1 cellular context compared by ENCODE assay signal in genomic region chr2:119765404-119766002, GRCh38.
A peak's percentile ranks its signal among the peaks of the same experiment; 100 is the strongest.
TF ChIP-seq lines count a peak whose summit lies in the region.

No MANE protein-coding gene starts in this region.

TF ChIP-seq in HepG2, 621 proteins besides CTCF, POLR2A, EP300 and RAD21 (continued from another document and continues in another):
- no peak for TF ChIP-seq ATF5 (CRISPR knock-in tag; IDR thresholded peaks at IDR 0.05; ENCODE audit: low read depth)
- 0 out of 2 replicates have a peak, but pooled peaks have one; percentile 45 for TF ChIP-seq NCOR1 (IDR thresholded peaks at IDR 0.05; ENCODE audit: borderline replicate concordance, low read length)
- no peak for TF ChIP-seq AHDC1 (CRISPR knock-in tag; IDR thresholded peaks at IDR 0.05; ENCODE audit: borderline replicate concordance)
- no peak for TF ChIP-seq ZNF570 (CRISPR knock-in tag; IDR thresholded peaks at IDR 0.05; ENCODE audit: borderline replicate concordance)
- no peak for TF ChIP-seq ZNF317 (CRISPR knock-in tag; IDR thresholded peaks at IDR 0.05)
- TF ChIP-seq TBX3 (IDR thresholded peaks at IDR 0.05; ENCODE audit: borderline replicate concordance): peak; percentile 48; the same call in 1 of the 2 replicates
- no peak for TF ChIP-seq ZFX (CRISPR knock-in tag; IDR thresholded peaks at IDR 0.05; ENCODE audit: low read depth)
- peak; percentile 23; the same call in 1 of the 2 replicates for TF ChIP-seq SOX5 (CRISPR knock-in tag; IDR thresholded peaks at IDR 0.05; ENCODE audit: borderline replicate concordance)
- TF ChIP-seq ZNF772 (CRISPR knock-in tag; IDR thresholded peaks at IDR 0.05): no peak
- TF ChIP-seq THAP8 (CRISPR knock-in tag; IDR thresholded peaks at IDR 0.05; ENCODE audit: borderline replicate concordance): no peak
- TF ChIP-seq, protein P1, sequence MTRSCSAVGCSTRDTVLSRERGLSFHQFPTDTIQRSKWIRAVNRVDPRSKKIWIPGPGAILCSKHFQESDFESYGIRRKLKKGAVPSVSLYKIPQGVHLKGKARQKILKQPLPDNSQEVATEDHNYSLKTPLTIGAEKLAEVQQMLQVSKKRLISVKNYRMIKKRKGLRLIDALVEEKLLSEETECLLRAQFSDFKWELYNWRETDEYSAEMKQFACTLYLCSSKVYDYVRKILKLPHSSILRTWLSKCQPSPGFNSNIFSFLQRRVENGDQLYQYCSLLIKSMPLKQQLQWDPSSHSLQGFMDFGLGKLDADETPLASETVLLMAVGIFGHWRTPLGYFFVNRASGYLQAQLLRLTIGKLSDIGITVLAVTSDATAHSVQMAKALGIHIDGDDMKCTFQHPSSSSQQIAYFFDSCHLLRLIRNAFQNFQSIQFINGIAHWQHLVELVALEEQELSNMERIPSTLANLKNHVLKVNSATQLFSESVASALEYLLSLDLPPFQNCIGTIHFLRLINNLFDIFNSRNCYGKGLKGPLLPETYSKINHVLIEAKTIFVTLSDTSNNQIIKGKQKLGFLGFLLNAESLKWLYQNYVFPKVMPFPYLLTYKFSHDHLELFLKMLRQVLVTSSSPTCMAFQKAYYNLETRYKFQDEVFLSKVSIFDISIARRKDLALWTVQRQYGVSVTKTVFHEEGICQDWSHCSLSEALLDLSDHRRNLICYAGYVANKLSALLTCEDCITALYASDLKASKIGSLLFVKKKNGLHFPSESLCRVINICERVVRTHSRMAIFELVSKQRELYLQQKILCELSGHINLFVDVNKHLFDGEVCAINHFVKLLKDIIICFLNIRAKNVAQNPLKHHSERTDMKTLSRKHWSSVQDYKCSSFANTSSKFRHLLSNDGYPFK (CRISPR knock-in tag; IDR thresholded peaks at IDR 0.05; ENCODE audit: borderline replicate concordance): no peak
- TF ChIP-seq MXD3 (CRISPR knock-in tag; IDR thresholded peaks at IDR 0.05): no peak
- TF ChIP-seq ZNF513 (CRISPR knock-in tag; conservative IDR thresholded peaks at IDR 0.05): no peak
- peak; percentile 31; the same call in 1 of the 2 replicates for TF ChIP-seq SIX4 (CRISPR knock-in tag; IDR thresholded peaks at IDR 0.05)
- no peak for TF ChIP-seq ZBTB34 (CRISPR knock-in tag; IDR thresholded peaks at IDR 0.05)
- no peak for TF ChIP-seq BATF2 (CRISPR knock-in tag; IDR thresholded peaks at IDR 0.05)
- TF ChIP-seq TCF12 (IDR thresholded peaks at IDR 0.05): no peak
- no peak for TF ChIP-seq TCF12 (CRISPR knock-in tag; IDR thresholded peaks at IDR 0.05)
- TF ChIP-seq, protein P2, sequence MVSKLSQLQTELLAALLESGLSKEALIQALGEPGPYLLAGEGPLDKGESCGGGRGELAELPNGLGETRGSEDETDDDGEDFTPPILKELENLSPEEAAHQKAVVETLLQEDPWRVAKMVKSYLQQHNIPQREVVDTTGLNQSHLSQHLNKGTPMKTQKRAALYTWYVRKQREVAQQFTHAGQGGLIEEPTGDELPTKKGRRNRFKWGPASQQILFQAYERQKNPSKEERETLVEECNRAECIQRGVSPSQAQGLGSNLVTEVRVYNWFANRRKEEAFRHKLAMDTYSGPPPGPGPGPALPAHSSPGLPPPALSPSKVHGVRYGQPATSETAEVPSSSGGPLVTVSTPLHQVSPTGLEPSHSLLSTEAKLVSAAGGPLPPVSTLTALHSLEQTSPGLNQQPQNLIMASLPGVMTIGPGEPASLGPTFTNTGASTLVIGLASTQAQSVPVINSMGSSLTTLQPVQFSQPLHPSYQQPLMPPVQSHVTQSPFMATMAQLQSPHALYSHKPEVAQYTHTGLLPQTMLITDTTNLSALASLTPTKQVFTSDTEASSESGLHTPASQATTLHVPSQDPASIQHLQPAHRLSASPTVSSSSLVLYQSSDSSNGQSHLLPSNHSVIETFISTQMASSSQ (IDR thresholded peaks at IDR 0.05; ENCODE audit: low read depth): no peak
- TF ChIP-seq, protein P2 (CRISPR knock-in tag; IDR thresholded peaks at IDR 0.05; ENCODE audit: borderline replicate concordance): no peak
- TF ChIP-seq ZBTB10 (CRISPR knock-in tag; IDR thresholded peaks at IDR 0.05; ENCODE audit: borderline replicate concordance): no peak
- TF ChIP-seq, protein P3, sequence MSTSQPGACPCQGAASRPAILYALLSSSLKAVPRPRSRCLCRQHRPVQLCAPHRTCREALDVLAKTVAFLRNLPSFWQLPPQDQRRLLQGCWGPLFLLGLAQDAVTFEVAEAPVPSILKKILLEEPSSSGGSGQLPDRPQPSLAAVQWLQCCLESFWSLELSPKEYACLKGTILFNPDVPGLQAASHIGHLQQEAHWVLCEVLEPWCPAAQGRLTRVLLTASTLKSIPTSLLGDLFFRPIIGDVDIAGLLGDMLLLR (CRISPR knock-in tag; IDR thresholded peaks at IDR 0.05): no peak
- TF ChIP-seq MAF1 (CRISPR knock-in tag; IDR thresholded peaks at IDR 0.05; ENCODE audit: borderline replicate concordance): no peak
- TF ChIP-seq NFKB2 (CRISPR knock-in tag; IDR thresholded peaks at IDR 0.05; ENCODE audit: borderline replicate concordance): no peak
